In genomic region chr12:5140190-5140589, GRCh38 we compare ENCODE assay signal across 24 cellular contexts.
"Had no signal": no experiment of that assay in that cellular context is flagged by ENCODE, and none has a peak within 500 bp of the region (broad histone marks: within the 10 kb centered on the region; RNA-seq: fewer than 3 reads in every experiment).

No MANE protein-coding gene starts in this region.

- H3K36me3 ChIP-seq: esophagus squamous epithelium, right atrium auricular region, stomach, vagina had no signal

- H3K27ac ChIP-seq: right atrium auricular region, stomach, vagina had no signal

- DNase-seq: activated CD4-positive, alpha-beta T cell treated with anti-CD3 and anti-CD28 coated beads, Interleukin-2, amount 10 ng/mL, durations not matched to agents 7 days and 5 days; activated CD8-positive, alpha-beta T cell treated with anti-CD3 and anti-CD28 coated beads, Interleukin-2, amount 10 ng/mL, durations not matched to agents 7 days and 5 days; activated naive CD4-positive, alpha-beta T cell treated with anti-CD3 and anti-CD28 coated beads, Interleukin-2, amount 10 ng/mL, durations not matched to agents 7 days and 5 days; activated naive CD8-positive, alpha-beta T cell treated with anti-CD3 and anti-CD28 coated beads, Interleukin-2, amount 50 U/mL, for 24 hours; activated T-cell treated with anti-CD3 and anti-CD28 coated beads, Interleukin-2, amount 50 U/mL, for 24 hours; anterior cingulate cortex; cerebellar nuclear complex; cortex of kidney; effector CD4-positive, alpha-beta T cell; esophagus squamous epithelium; hypothalamus; islet precursor cell; mucosa of descending colon; naive B cell; stomach; T-helper 1 cell; T-helper 9 cell; trophoblast cell had no signal

- ATAC-seq: activated CD4-positive, CD25-positive, alpha-beta regulatory T cell treated with anti-CD3 and anti-CD28 coated beads, Interleukin-2, amount 50 U/mL, for 24 hours; activated CD8-positive, alpha-beta T cell treated with anti-CD3 and anti-CD28 coated beads, Interleukin-2, amount 10 ng/mL, durations not matched to agents 7 days and 5 days; activated naive CD8-positive, alpha-beta T cell treated with anti-CD3 and anti-CD28 coated beads, Interleukin-2, amount 50 U/mL, for 24 hours; mucosa of descending colon had no signal

- H3K27me3 ChIP-seq: esophagus squamous epithelium, right atrium auricular region, stomach, vagina had no signal

- H3K4me1 ChIP-seq: right atrium auricular region, stomach, vagina had no signal

- H3K4me1 Mint-ChIP-seq: activated CD4-positive, alpha-beta T cell treated with anti-CD3 and anti-CD28 coated beads, Interleukin-2, amount 10 ng/mL, durations not matched to agents 7 days and 5 days; activated naive CD4-positive, alpha-beta T cell treated with anti-CD3 and anti-CD28 coated beads, Interleukin-2, amount 10 ng/mL, durations not matched to agents 7 days and 5 days; activated naive CD8-positive, alpha-beta T cell treated with anti-CD3 and anti-CD28 coated beads, Interleukin-2, amount 50 U/mL, for 24 hours; naive B cell; neural crest cell had no signal

- H3K4me3 ChIP-seq: esophagus squamous epithelium, lung, mucosa of descending colon, right atrium auricular region, stomach, vagina had no signal

- H3K27me3 Mint-ChIP-seq: activated naive CD4-positive, alpha-beta T cell treated with anti-CD3 and anti-CD28 coated beads, Interleukin-2, amount 10 ng/mL, durations not matched to agents 7 days and 5 days had no signal

- H3K9me3 ChIP-seq: esophagus squamous epithelium, mucosa of descending colon, vagina had no signal

- H3K9me3 Mint-ChIP-seq: activated CD4-positive, alpha-beta T cell treated with anti-CD3 and anti-CD28 coated beads, Interleukin-2, amount 10 ng/mL, durations not matched to agents 7 days and 5 days; activated T-cell treated with anti-CD3 and anti-CD28 coated beads, Interleukin-2, amount 50 U/mL, for 24 hours had no signal

- H3K4me3 Mint-ChIP-seq: activated CD4-positive, alpha-beta T cell treated with anti-CD3 and anti-CD28 coated beads, Interleukin-2, amount 10 ng/mL, durations not matched to agents 7 days and 5 days; activated CD8-positive, alpha-beta T cell treated with anti-CD3 and anti-CD28 coated beads, Interleukin-2, amount 10 ng/mL, durations not matched to agents 7 days and 5 days; activated naive CD4-positive, alpha-beta T cell treated with anti-CD3 and anti-CD28 coated beads, Interleukin-2, amount 10 ng/mL, durations not matched to agents 7 days and 5 days; activated naive CD8-positive, alpha-beta T cell treated with anti-CD3 and anti-CD28 coated beads, Interleukin-2, amount 50 U/mL, for 24 hours; activated T-cell treated with anti-CD3 and anti-CD28 coated beads, Interleukin-2, amount 50 U/mL, for 24 hours; naive B cell; neural crest cell had no signal

- H3K27ac Mint-ChIP-seq: activated CD4-positive, alpha-beta T cell treated with anti-CD3 and anti-CD28 coated beads, Interleukin-2, amount 10 ng/mL, durations not matched to agents 7 days and 5 days; activated CD8-positive, alpha-beta T cell treated with anti-CD3 and anti-CD28 coated beads, Interleukin-2, amount 10 ng/mL, durations not matched to agents 7 days and 5 days; activated naive CD4-positive, alpha-beta T cell treated with anti-CD3 and anti-CD28 coated beads, Interleukin-2, amount 10 ng/mL, durations not matched to agents 7 days and 5 days; activated naive CD8-positive, alpha-beta T cell treated with anti-CD3 and anti-CD28 coated beads, Interleukin-2, amount 50 U/mL, for 24 hours; activated T-cell treated with anti-CD3 and anti-CD28 coated beads, Interleukin-2, amount 50 U/mL, for 24 hours; naive B cell; progenitor cell of endocrine pancreas had no signal

- H3K36me3 Mint-ChIP-seq: activated naive CD4-positive, alpha-beta T cell treated with anti-CD3 and anti-CD28 coated beads, Interleukin-2, amount 10 ng/mL, durations not matched to agents 7 days and 5 days had no signal
